ENCODE assay signal across 8 cellular contexts in genomic region chr9:112486221-112487007, GRCh38.
DNase-seq lines count a peak whose midpoint lies in the region; ATAC-seq lines count a peak whose summit lies in the region.

KIAA1958 (plus strand) TSS chr9:112486827; CDS start chr9:112574081, 87,254 bp downstream.

- ATAC-seq in GM18870 (IDR thresholded peaks at IDR 0.05; ENCODE audit: unreplicated experiment) (peak; percentile 74), HG03108 (IDR thresholded peaks at IDR 0.05; ENCODE audit: unreplicated experiment) (peak; percentile 91)

- peak; percentile 86 for DNase-seq in AG08395 (ENCODE audit: low spot score)
- peak; percentile 82 for DNase-seq in NCI-H2196 (lab: John Stamatoyannopoulos, UW; ENCODE audit: unreplicated experiment)
- DNase-seq in activated CD4-positive, alpha-beta T cell treated with anti-CD3 and anti-CD28 coated beads for 1 hour: peak; percentile 66
- peak; percentile 95 for DNase-seq in left kidney (ENCODE audit: low read depth, low spot score)
- peak; percentile 83 to 89 for DNase-seq in stimulated activated CD4-positive, alpha-beta T cell treated with anti-CD3 and anti-CD28 coated beads, Interleukin-2, amount 100 ng/mL, for 24 hours

- peak within 1 kb of the TSS; percentile 60 for H3K27ac ChIP-seq in cingulate gyrus (ENCODE audit: low read depth, low read length)

Comparison
In these comparisons a context has a peak if more than half of its experiments do, and no peak if none do; other contexts are left out.
1. Peak in every context shown above with its lines: DNase-seq, ATAC-seq and H3K27ac ChIP-seq.